1 cellular context compared by ENCODE assay signal in the genomic region with DNA sequence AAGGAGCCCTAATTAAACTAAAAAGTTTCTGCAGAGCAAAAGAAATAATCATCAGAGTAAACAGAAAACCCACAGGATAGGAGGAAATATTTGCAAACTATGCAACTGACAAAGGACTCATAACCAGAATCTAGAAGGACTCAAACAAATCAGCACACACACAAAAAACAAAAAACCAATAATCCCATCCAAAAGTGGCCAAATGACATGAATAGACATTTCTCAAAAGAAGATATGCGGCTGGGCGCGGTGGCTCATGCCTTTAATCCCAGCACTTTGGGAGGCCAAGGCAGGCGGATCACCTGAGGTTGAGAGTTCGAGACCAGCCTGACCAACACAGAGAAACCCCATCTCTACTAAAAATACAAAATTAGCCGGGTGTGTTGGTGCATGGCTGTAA.
TF ChIP-seq lines count a peak whose summit lies in the region.

No MANE protein-coding gene starts in this region.

TF ChIP-seq in K562, 482 proteins besides CTCF, POLR2A, EP300 and RAD21:
- TF ChIP-seq, protein P1, sequence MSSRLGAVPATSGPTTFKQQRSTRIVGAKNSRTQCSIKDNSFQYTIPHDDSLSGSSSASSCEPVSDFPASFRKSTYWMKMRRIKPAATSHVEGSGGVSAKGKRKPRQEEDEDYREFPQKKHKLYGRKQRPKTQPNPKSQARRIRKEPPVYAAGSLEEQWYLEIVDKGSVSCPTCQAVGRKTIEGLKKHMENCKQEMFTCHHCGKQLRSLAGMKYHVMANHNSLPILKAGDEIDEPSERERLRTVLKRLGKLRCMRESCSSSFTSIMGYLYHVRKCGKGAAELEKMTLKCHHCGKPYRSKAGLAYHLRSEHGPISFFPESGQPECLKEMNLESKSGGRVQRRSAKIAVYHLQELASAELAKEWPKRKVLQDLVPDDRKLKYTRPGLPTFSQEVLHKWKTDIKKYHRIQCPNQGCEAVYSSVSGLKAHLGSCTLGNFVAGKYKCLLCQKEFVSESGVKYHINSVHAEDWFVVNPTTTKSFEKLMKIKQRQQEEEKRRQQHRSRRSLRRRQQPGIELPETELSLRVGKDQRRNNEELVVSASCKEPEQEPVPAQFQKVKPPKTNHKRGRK (tag; IDR thresholded peaks at IDR 0.05) = 0 out of 2 replicates have a peak, but pooled peaks have one; percentile 7
TF ChIP-seq in K562: peak in this region for 1; not testable (repeated sequence) for 481.
